8 cellular contexts compared by ENCODE assay signal in genomic region chr7:65141405-65141778, GRCh38.
DNase-seq lines count a peak whose midpoint lies in the region; ATAC-seq and TF ChIP-seq lines count a peak whose summit lies in the region.
"Not testable (repeated sequence)": the region's sequence is repeated elsewhere in the genome, so short reads cannot be mapped to it uniquely, and the experiment has no call there.

No MANE protein-coding gene starts in this region.

- not testable (repeated sequence) for H3K36me3 ChIP-seq in DND-41 (ENCODE audit: insufficient read depth, low read length); HUES64 (ENCODE audit: insufficient read depth, low read length); SU-DHL-6 (ENCODE audit: low read length); left ventricle myocardium inferior; neural cell (ENCODE audit: insufficient read depth, low read length); upper lobe of right lung

- H3K4me2 ChIP-seq in DND-41 (ENCODE audit: insufficient read depth, low read length) (peak overlapping the region; percentile 51), SU-DHL-6 (ENCODE audit: low read depth, low read length, poor library complexity, severe bottlenecking) (peak overlapping the region; percentile 38)
- not testable (repeated sequence) for H3K4me2 ChIP-seq in neural cell (ENCODE audit: low read length)

- intact Hi-C loops in left ventricle myocardium inferior (cut with micrococcal nuclease); left colon (cut with DNase I, micrococcal nuclease); upper lobe of right lung (cut with DNase I): not testable (repeated sequence)

- not testable (repeated sequence) for TF ChIP-seq CTCF in DND-41 (IDR thresholded peaks at IDR 0.05; ENCODE audit: borderline replicate concordance, extremely low read depth, low read length, poor library complexity, severe bottlenecking); SU-DHL-6 (IDR thresholded peaks at IDR 0.05; ENCODE audit: insufficient read depth, low read length, poor library complexity, severe bottlenecking); left ventricle myocardium inferior (IDR thresholded peaks at IDR 0.05; ENCODE audit: borderline replicate concordance); neural cell (IDR thresholded peaks at IDR 0.05; ENCODE audit: poor library complexity, severe bottlenecking); upper lobe of right lung (IDR thresholded peaks at IDR 0.05)

- not testable (repeated sequence) for H4K20me1 ChIP-seq in DND-41 (ENCODE audit: insufficient read depth, low read length); SU-DHL-6 (ENCODE audit: low read depth, low read length); neural cell (ENCODE audit: insufficient read depth)

- not testable (repeated sequence) for H3F3A ChIP-seq in SU-DHL-6 (ENCODE audit: insufficient read depth); neural cell (ENCODE audit: insufficient read depth, low read length, poor library complexity, severe bottlenecking)

- not testable (repeated sequence) for H3K27me3 ChIP-seq in DND-41 (ENCODE audit: insufficient read depth, low read length, poor library complexity); HUES64 (ENCODE audit: insufficient read depth, low read length); SU-DHL-6 (ENCODE audit: low read length); left ventricle myocardium inferior (ENCODE audit: low read depth); neural cell (ENCODE audit: insufficient read depth, low read depth, low read length); upper lobe of right lung

- H3K27ac ChIP-seq in DND-41 (ENCODE audit: low read length); HUES64 (ENCODE audit: low read depth, low read length); SU-DHL-6 (ENCODE audit: low read depth, low read length); left ventricle myocardium inferior (replicated peaks); neural cell (ENCODE audit: low read length); upper lobe of right lung: not testable (repeated sequence)

- not testable (repeated sequence) for TF ChIP-seq RAD21 in neural cell (conservative IDR thresholded peaks at IDR 0.05)

- not testable (repeated sequence) for ATAC-seq in DND-41 (ENCODE audit: insufficient read depth, low read depth); left colon; upper lobe of right lung

- not testable (repeated sequence) for H3K79me2 ChIP-seq in DND-41 (ENCODE audit: insufficient read depth, low read length); SU-DHL-6 (ENCODE audit: insufficient read depth, low read length); neural cell (replicated peaks; ENCODE audit: insufficient read depth, low read length)

- not testable (repeated sequence) for H3K4me3 ChIP-seq in DND-41 (ENCODE audit: low read depth in 1 of 2, low read length in 2 of 2); SU-DHL-6 (ENCODE audit: insufficient read depth, low read length, poor library complexity, severe bottlenecking); upper lobe of right lung
- H3K4me3 ChIP-seq in HUES64 (ENCODE audit: low read length) (peak overlapping the region; percentile 32; the same call in 1 of the 2 replicates), left ventricle myocardium inferior (peak overlapping the region; percentile 45), neural cell (ENCODE audit: low read length) (peak overlapping the region; percentile 47)

- H2AFZ ChIP-seq in DND-41 (ENCODE audit: low read depth, low read length); SU-DHL-6 (ENCODE audit: low read depth, low read length, severe bottlenecking); neural cell (ENCODE audit: low read depth, low read length): not testable (repeated sequence)

- not testable (repeated sequence) for H3K4me1 ChIP-seq in DND-41 (ENCODE audit: insufficient read depth, low read length); HUES64 (ENCODE audit: insufficient read depth, low read length); left ventricle myocardium inferior; upper lobe of right lung

- H3K9me3 ChIP-seq in DND-41 (ENCODE audit: insufficient read depth, low read length, severe bottlenecking); HUES64 (ENCODE audit: insufficient read depth, low read depth, low read length); SU-DHL-6 (ENCODE audit: insufficient read depth, low read length); left ventricle myocardium inferior (replicated peaks); neural cell (ENCODE audit: low read length); upper lobe of right lung: not testable (repeated sequence)

- H3K9ac ChIP-seq in DND-41 (ENCODE audit: low read depth, low read length); HUES64 (ENCODE audit: low read depth, low read length); neural cell (ENCODE audit: low read length): not testable (repeated sequence)
- H3K9ac ChIP-seq in SU-DHL-6 (ENCODE audit: low read length) = 0 out of 2 replicates have a peak overlapping the region, but pooled peaks have one; percentile 18

- not testable (repeated sequence) for DNase-seq in DND-41, left ventricle myocardium inferior
- DNase-seq in ecto neural progenitor cell (ENCODE audit: low spot score) = peak; percentile 42
- peak; percentile 1 to 18 for DNase-seq in left colon
- peak; percentile 64 for DNase-seq in upper lobe of right lung

- 17% methylated on average over 11 of the region's 20 CpGs for WGBS in HUES64

- H3K9me2 ChIP-seq in SU-DHL-6 (replicated peaks; ENCODE audit: insufficient read depth, low read length); neural cell (ENCODE audit: insufficient read depth, low read length): not testable (repeated sequence)

- not testable (repeated sequence) for TF ChIP-seq EP300 in neural cell (conservative IDR thresholded peaks at IDR 0.05; ENCODE audit: poor library complexity, severe bottlenecking)
